Comparison of ENCODE assay signal across 1 cellular context in genomic region chr6:27651371-27651732, GRCh38.
TF ChIP-seq lines count a peak whose summit lies in the region.

No MANE protein-coding gene starts in this region.

TF ChIP-seq in HepG2, 621 proteins besides CTCF, POLR2A, EP300 and RAD21 (continued from another document):
- TF ChIP-seq ZNF710 (CRISPR knock-in tag; IDR thresholded peaks at IDR 0.05; ENCODE audit: borderline replicate concordance) (peak; percentile 75; the same call in 1 of the 2 replicates), ZNF83 (CRISPR knock-in tag; IDR thresholded peaks at IDR 0.05; ENCODE audit: borderline replicate concordance) (no peak), ZNF766 (CRISPR knock-in tag; IDR thresholded peaks at IDR 0.05; ENCODE audit: borderline replicate concordance) (no peak), ZBTB40 (IDR thresholded peaks at IDR 0.05) (0 out of 2 replicates have a peak, but pooled peaks have one; percentile 2), ZBTB40 (CRISPR knock-in tag; IDR thresholded peaks at IDR 0.05) (no peak), SMARCE1 (IDR thresholded peaks at IDR 0.05; ENCODE audit: borderline replicate concordance) (no peak), NONO (IDR thresholded peaks at IDR 0.05) (0 out of 2 replicates have a peak, but pooled peaks have one; percentile 66), NONO (CRISPR knock-in tag; conservative IDR thresholded peaks at IDR 0.05) (no peak), FOXP1 (IDR thresholded peaks at IDR 0.05) (no peak), FOXP1 (CRISPR knock-in tag; IDR thresholded peaks at IDR 0.05) (peak; percentile 11; the same call in 1 of the 2 replicates), PCBP2 (optimal IDR thresholded peaks at IDR 0.05; ENCODE audit: low read depth, low read length, poor library complexity, severe bottlenecking) (peak; percentile 44), ZNF337 (CRISPR knock-in tag; IDR thresholded peaks at IDR 0.05; ENCODE audit: borderline replicate concordance, low read depth) (0 out of 2 replicates have a peak, but pooled peaks have one; percentile 45)
